Comparison of ENCODE assay signal across 8 cellular contexts in genomic region chr15:34495707-34496106, GRCh38. TPM values are rescaled to one million over a fixed set of nuclear protein-coding genes. Genes with fewer than 3 reads are reported as not detected.
DNase-seq lines count a peak whose midpoint lies in the region; ATAC-seq, FAIRE-seq and TF ChIP-seq lines count a peak whose summit lies in the region.
"Not testable (repeated sequence)": the region's sequence is repeated elsewhere in the genome, so short reads cannot be mapped to it uniquely, and the experiment has no call there.

No MANE protein-coding gene starts in this region.

- not testable (repeated sequence) for H3K27ac ChIP-seq in CD8-positive, alpha-beta T cell (ENCODE audit: low read depth, low read length); astrocyte (ENCODE audit: low read depth, low read length)

- FAIRE-seq in astrocyte (lab: Jason Lieb, UNC), result not testable (repeated sequence)

- not testable (repeated sequence) for H3K4me3 ChIP-seq in CD8-positive, alpha-beta T cell (ENCODE audit: low read depth, low read length); astrocyte (ENCODE audit: insufficient read depth, low read depth, low read length)

- not testable (repeated sequence) for H4K20me1 ChIP-seq in astrocyte (ENCODE audit: insufficient read depth, low read length)

- H3K4me3 Mint-ChIP-seq in CD8-positive, alpha-beta T cell, result peak overlapping the region; percentile 47
- H3K4me3 Mint-ChIP-seq in T-helper 1 cell treated with Interleukin-12 subunit alpha and Interleukin-12 subunit beta and Interleukin-4 antibody, amounts not matched to agents 30 μg/mL and 1 μg/mL, for 36 hours, result peak overlapping the region; percentile 14
- H3K4me3 Mint-ChIP-seq in activated CD8-positive, alpha-beta T cell treated with anti-CD3 and anti-CD28 coated beads, Interleukin-2, amount 10 ng/mL, durations not matched to agents 7 days and 5 days, result peak overlapping the region; percentile 20
- H3K4me3 Mint-ChIP-seq in astrocyte (ENCODE audit: unreplicated experiment), result not testable (repeated sequence)
- H3K4me3 Mint-ChIP-seq in mesothelial cell of epicardium (peak overlapping the region; percentile 42), neural crest cell (peak overlapping the region; percentile 31)
- H3K4me3 Mint-ChIP-seq in stimulated activated naive CD8-positive, alpha-beta T cell treated with anti-CD3 and anti-CD28 coated beads, Interleukin-15, amount 100 ng/mL, for 72 hours, result peak overlapping the region; percentile 37 to 69

- H2AFZ ChIP-seq in astrocyte (ENCODE audit: low read depth, low read length), result peak overlapping the region; percentile 45

- H3K9me3 Mint-ChIP-seq in CD8-positive, alpha-beta T cell; activated CD8-positive, alpha-beta T cell treated with anti-CD3 and anti-CD28 coated beads, Interleukin-2, amount 10 ng/mL, durations not matched to agents 7 days and 5 days (ENCODE audit: insufficient read depth); neural crest cell; stimulated activated naive CD8-positive, alpha-beta T cell treated with anti-CD3 and anti-CD28 coated beads, Interleukin-15, amount 100 ng/mL, for 72 hours: not testable (repeated sequence)
- peaks cover 12% of the 10 kb centered on the region for H3K9me3 Mint-ChIP-seq in T-helper 1 cell treated with Interleukin-12 subunit alpha and Interleukin-12 subunit beta and Interleukin-4 antibody, amounts not matched to agents 30 μg/mL and 1 μg/mL, for 36 hours
- peaks cover 15% of the 10 kb centered on the region for H3K9me3 Mint-ChIP-seq in astrocyte (ENCODE audit: unreplicated experiment)
- H3K9me3 Mint-ChIP-seq in mesothelial cell of epicardium, result peaks cover 10% of the 10 kb centered on the region

- not testable (repeated sequence) for H3K4me1 ChIP-seq in CD8-positive, alpha-beta T cell (ENCODE audit: insufficient read depth, low read length); astrocyte (ENCODE audit: insufficient read depth, low read length)

- not testable (repeated sequence) for DNase-seq in CD8-positive, alpha-beta T cell; activated CD8-positive, alpha-beta T cell treated with anti-CD3 and anti-CD28 coated beads, Interleukin-2, amount 10 ng/mL, durations not matched to agents 7 days and 5 days; astrocyte (ENCODE audit: low read depth); left cardiac atrium; mesothelial cell of epicardium (ENCODE audit: low spot score in 2 of 2, unreplicated experiment in 2 of 2); neural crest cell (ENCODE audit: low read depth, low spot score); stimulated activated naive CD8-positive, alpha-beta T cell treated with anti-CD3 and anti-CD28 coated beads, Interleukin-15, amount 100 ng/mL, for 72 hours

- ATAC-seq in CD8-positive, alpha-beta T cell; activated CD8-positive, alpha-beta T cell treated with anti-CD3 and anti-CD28 coated beads, Interleukin-2, amount 10 ng/mL, durations not matched to agents 7 days and 5 days: not testable (repeated sequence)
- ATAC-seq in left cardiac atrium, result peak; percentile 5 to 30
- ATAC-seq in stimulated activated naive CD8-positive, alpha-beta T cell treated with anti-CD3 and anti-CD28 coated beads, Interleukin-15, amount 100 ng/mL, for 72 hours, result peak; percentile 28

- not testable (repeated sequence) for H3K36me3 Mint-ChIP-seq in CD8-positive, alpha-beta T cell; T-helper 1 cell treated with Interleukin-12 subunit alpha and Interleukin-12 subunit beta and Interleukin-4 antibody, amounts not matched to agents 30 μg/mL and 1 μg/mL, for 36 hours (ENCODE audit: low read depth); activated CD8-positive, alpha-beta T cell treated with anti-CD3 and anti-CD28 coated beads, Interleukin-2, amount 10 ng/mL, durations not matched to agents 7 days and 5 days (ENCODE audit: low read depth); astrocyte (ENCODE audit: low read depth, unreplicated experiment); mesothelial cell of epicardium; neural crest cell (ENCODE audit: low read depth)

- not testable (repeated sequence) for H3K27ac Mint-ChIP-seq in CD8-positive, alpha-beta T cell; T-helper 1 cell treated with Interleukin-12 subunit alpha and Interleukin-12 subunit beta and Interleukin-4 antibody, amounts not matched to agents 30 μg/mL and 1 μg/mL, for 36 hours; activated CD8-positive, alpha-beta T cell treated with anti-CD3 and anti-CD28 coated beads, Interleukin-2, amount 10 ng/mL, durations not matched to agents 7 days and 5 days; astrocyte (ENCODE audit: unreplicated experiment); mesothelial cell of epicardium; neural crest cell (ENCODE audit: unreplicated experiment); stimulated activated naive CD8-positive, alpha-beta T cell treated with anti-CD3 and anti-CD28 coated beads, Interleukin-15, amount 100 ng/mL, for 72 hours

- POLR2A ChIA-PET in CD8-positive, alpha-beta T cell (lab: Charles Lee); activated CD8-positive, alpha-beta T cell treated with anti-CD3 and anti-CD28 coated beads, Interleukin-2, amount 10 ng/mL, durations not matched to agents 7 days and 5 days (lab: Charles Lee): not testable (repeated sequence)

- peaks cover 10% of the 10 kb centered on the region for H3K4me1 Mint-ChIP-seq in CD8-positive, alpha-beta T cell (ENCODE audit: low read depth)
- not testable (repeated sequence) for H3K4me1 Mint-ChIP-seq in T-helper 1 cell treated with Interleukin-12 subunit alpha and Interleukin-12 subunit beta and Interleukin-4 antibody, amounts not matched to agents 30 μg/mL and 1 μg/mL, for 36 hours (ENCODE audit: low read depth); astrocyte (ENCODE audit: low read depth, unreplicated experiment); mesothelial cell of epicardium; neural crest cell
- H3K4me1 Mint-ChIP-seq in activated CD8-positive, alpha-beta T cell treated with anti-CD3 and anti-CD28 coated beads, Interleukin-2, amount 10 ng/mL, durations not matched to agents 7 days and 5 days (ENCODE audit: low read depth), result peaks cover 11% of the 10 kb centered on the region
- peaks cover 20% of the 10 kb centered on the region for H3K4me1 Mint-ChIP-seq in stimulated activated naive CD8-positive, alpha-beta T cell treated with anti-CD3 and anti-CD28 coated beads, Interleukin-15, amount 100 ng/mL, for 72 hours

- H3K27me3 ChIP-seq in CD8-positive, alpha-beta T cell (ENCODE audit: insufficient read depth, low read length), result peaks cover 18% of the 10 kb centered on the region
- peaks cover 63% of the 10 kb centered on the region for H3K27me3 ChIP-seq in astrocyte (ENCODE audit: insufficient read depth, low read length)

- H3K27me3 Mint-ChIP-seq in CD8-positive, alpha-beta T cell (ENCODE audit: low read depth), result peaks cover 56% of the 10 kb centered on the region
- peaks cover 83% of the 10 kb centered on the region for H3K27me3 Mint-ChIP-seq in T-helper 1 cell treated with Interleukin-12 subunit alpha and Interleukin-12 subunit beta and Interleukin-4 antibody, amounts not matched to agents 30 μg/mL and 1 μg/mL, for 36 hours (ENCODE audit: low read depth)
- H3K27me3 Mint-ChIP-seq in activated CD8-positive, alpha-beta T cell treated with anti-CD3 and anti-CD28 coated beads, Interleukin-2, amount 10 ng/mL, durations not matched to agents 7 days and 5 days (ENCODE audit: low read depth), result peaks cover 70% of the 10 kb centered on the region
- H3K27me3 Mint-ChIP-seq in astrocyte (ENCODE audit: low read depth, unreplicated experiment), result peaks cover 70% of the 10 kb centered on the region
- peaks cover 95% of the 10 kb centered on the region for H3K27me3 Mint-ChIP-seq in mesothelial cell of epicardium (ENCODE audit: low read depth)
- peaks cover 98% of the 10 kb centered on the region for H3K27me3 Mint-ChIP-seq in neural crest cell (ENCODE audit: low read depth)
- peaks cover 83% of the 10 kb centered on the region for H3K27me3 Mint-ChIP-seq in stimulated activated naive CD8-positive, alpha-beta T cell treated with anti-CD3 and anti-CD28 coated beads, Interleukin-15, amount 100 ng/mL, for 72 hours

- intact Hi-C loops in CD8-positive, alpha-beta T cell (cut with DNase I, micrococcal nuclease); left cardiac atrium (cut with DNase I): not testable (repeated sequence)

- H3K79me2 ChIP-seq in astrocyte (ENCODE audit: insufficient read depth, low read length), result not testable (repeated sequence)

- not testable (repeated sequence) for H3K9ac ChIP-seq in astrocyte (ENCODE audit: low read length)

- not testable (repeated sequence) for H3K9me3 ChIP-seq in CD8-positive, alpha-beta T cell (ENCODE audit: low read length); astrocyte (ENCODE audit: insufficient read depth, low read depth, low read length)

- H3K4me2 ChIP-seq in astrocyte (ENCODE audit: low read length), result not testable (repeated sequence)

- TF ChIP-seq CTCF in CD8-positive, alpha-beta T cell (IDR thresholded peaks at IDR 0.05); astrocyte (IDR thresholded peaks at IDR 0.05; ENCODE audit: insufficient read depth, low read depth, low read length); mesothelial cell of epicardium (IDR thresholded peaks at IDR 0.05; ENCODE audit: unreplicated experiment); neural crest cell (conservative IDR thresholded peaks at IDR 0.05): not testable (repeated sequence)

- not testable (repeated sequence) for H3K36me3 ChIP-seq in CD8-positive, alpha-beta T cell (ENCODE audit: insufficient read depth, low read length); astrocyte (ENCODE audit: insufficient read depth, low read length)

- CTCF ChIA-PET in CD8-positive, alpha-beta T cell (lab: Charles Lee); activated CD8-positive, alpha-beta T cell treated with anti-CD3 and anti-CD28 coated beads, Interleukin-2, amount 10 ng/mL, durations not matched to agents 7 days and 5 days (lab: Charles Lee): not testable (repeated sequence)

RNA-seq across cellular contexts. Expression of gene GOLGA8A, which starts 58.1 kb away (rescaled TPM):
- total RNA-seq in CD8-positive, alpha-beta T cell, result 100 to 1,000 TPM; 199 to 214 TPM
- total RNA-seq in activated CD8-positive, alpha-beta T cell treated with anti-CD3 and anti-CD28 coated beads, Interleukin-2, amount 10 ng/mL, durations not matched to agents 7 days and 5 days, result 100 to 1,000 TPM; 207 to 215 TPM
- total RNA-seq in astrocyte (50.2 and 62.8 TPM in 2 replicates), left cardiac atrium (10 to 100 TPM; 21.8 to 23.2 TPM), mesothelial cell of epicardium (381 to 396 TPM (median 383 TPM) in 3 replicates), neural crest cell (93.4 and 104 TPM in 2 replicates)
